Comparison of ENCODE assay signal across 34 cellular contexts in genomic region chr10:69022611-69023010, GRCh38.
"Had no signal": no experiment of that assay in that cellular context is flagged by ENCODE, and none has a peak within 500 bp of the region (broad histone marks: within the 10 kb centered on the region; RNA-seq: fewer than 3 reads in every experiment).

No MANE protein-coding gene starts in this region.

- DNase-seq: Karpas-422, Kasumi-1, MG63, MM.1S, MV-4-11, NCI-H1048, NCI-H1092, NCI-H1092 treated with DMSO at 0.1 percent for 48 hours, NCI-H1105, NCI-H1105 treated with DMSO at 0.1 percent for 48 hours, NCI-H1417, NCI-H1417 treated with DMSO at 0.1 percent for 48 hours, NCI-H1436, NCI-H1436 treated with DMSO at 0.1 percent for 48 hours, NCI-H146, NCI-H1694, NCI-H1694 treated with DMSO at 0.1 percent for 48 hours, NCI-H187, NCI-H187 treated with DMSO at 0.1 percent for 48 hours, NCI-H1930, NCI-H2029, NCI-H2029 treated with DMSO at 0.1 percent for 48 hours, NCI-H2081, NCI-H2081 treated with DMSO at 0.1 percent for 48 hours, NCI-H2107, NCI-H2171, NCI-H2171 treated with DMSO at 0.1 percent for 48 hours, NCI-H2227 treated with DMSO at 0.1 percent for 48 hours, NCI-H226, NCI-H345, NCI-H446, NCI-H446 treated with DMSO at 0.1 percent for 48 hours, NCI-H510A, NCI-H510A treated with DMSO at 0.1 percent for 48 hours had no signal

- H3K9me3 ChIP-seq: MG63 had no signal

- H3K4me3 ChIP-seq: MG63 had no signal

- H3K27me3 ChIP-seq: MG63 had no signal
